In the genomic region with DNA sequence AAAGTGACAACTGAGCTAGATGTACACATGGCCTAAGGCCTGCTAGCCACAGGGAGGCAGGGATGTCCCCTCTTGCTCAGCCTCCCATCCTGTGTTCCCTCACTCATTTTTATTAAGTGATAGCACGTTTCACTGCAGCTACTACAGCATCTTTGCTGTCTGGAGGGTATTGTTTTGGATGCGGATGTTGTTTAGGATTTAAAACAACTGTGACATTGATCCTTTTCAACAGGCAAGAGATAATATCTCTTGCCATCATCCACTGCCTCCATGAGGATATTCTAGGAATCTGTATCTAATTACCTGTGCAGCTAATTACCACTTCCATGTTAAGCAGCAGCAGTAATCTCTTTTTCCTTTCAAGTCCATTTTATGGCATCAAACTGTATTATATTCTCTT, we compare ENCODE assay signal across 6 cellular contexts.
"Had no signal": no experiment of that assay in that cellular context is flagged by ENCODE, and none has a peak within 500 bp of the region (broad histone marks: within the 10 kb centered on the region; RNA-seq: fewer than 3 reads in every experiment).

No MANE protein-coding gene starts in this region.

- DNase-seq: H7, HCEC 1CT, IMR-90, KG1 had no signal

- ATAC-seq: GM23338, K562 had no signal

- H3K4me3 ChIP-seq: GM23338, K562 had no signal

- H2AFZ ChIP-seq: GM23338 had no signal

- H3K4me2 ChIP-seq: GM23338 had no signal
